In genomic region chr12:90896164-90896563, GRCh38 we compare ENCODE assay signal across 16 cellular contexts. TPM values are rescaled to one million over a fixed set of nuclear protein-coding genes. Genes with fewer than 3 reads are reported as not detected.
DNase-seq lines count a peak whose midpoint lies in the region; ATAC-seq and FAIRE-seq lines count a peak whose summit lies in the region.
"Had no signal": no experiment of that assay in that cellular context is flagged by ENCODE, and none has a peak within 500 bp of the region (broad histone marks: within the 10 kb centered on the region; RNA-seq: fewer than 3 reads in every experiment).

No MANE protein-coding gene starts in this region.

- no peaks in the 10 kb centered on the region for H4K20me1 ChIP-seq in GM23248 (ENCODE audit: insufficient read depth)

- H2AFZ ChIP-seq in GM23248 = no peak overlapping the region

- in situ Hi-C loops in GM23248 (cut with MboI) = no loop called here

- 0 out of 2 replicates have a peak overlapping the region, but pooled peaks have one; percentile 10 for H3K27ac ChIP-seq in GM23248
- H3K27ac ChIP-seq: cardiac muscle cell had no signal

- H3K36me3 ChIP-seq in GM23248 (ENCODE audit: low read depth) = no peaks in the 10 kb centered on the region
- H3K36me3 ChIP-seq: cardiac muscle cell had no signal

- H3K4me2 ChIP-seq in GM23248 (ENCODE audit: unreplicated experiment) = peak overlapping the region; percentile 6

- H3K9me2 ChIP-seq in GM23248 (ENCODE audit: insufficient read depth) = no peaks in the 10 kb centered on the region

- H3K4me1 ChIP-seq in GM23248 (ENCODE audit: insufficient read depth) = peaks cover 41% of the 10 kb centered on the region

- peaks cover 33% of the 10 kb centered on the region for H3F3A ChIP-seq in GM23248 (ENCODE audit: insufficient read depth)

- H3K9me3 ChIP-seq in GM23248 (ENCODE audit: low read depth) = no peaks in the 10 kb centered on the region

- no peaks in the 10 kb centered on the region for H3K79me2 ChIP-seq in GM23248 (ENCODE audit: insufficient read depth)

- H3K4me3 ChIP-seq in GM23248 (no peak overlapping the region), skeletal muscle cell (ENCODE audit: low read depth, low read length) (no peak overlapping the region)
- H3K4me3 ChIP-seq: cardiac muscle cell had no signal

- intact Hi-C loops in head of caudate nucleus (cut with DNase I) = no loop called here
- intact Hi-C loops in Right ventricle myocardium superior (cut with DNase I) = no loop called here

- H3K27me3 ChIP-seq in GM23248 (replicated peaks; ENCODE audit: insufficient read depth) = no peaks in the 10 kb centered on the region
- H3K27me3 ChIP-seq: cardiac muscle cell had no signal

- no peak for FAIRE-seq in frontal cortex (lab: Jason Lieb, UNC)

- DNase-seq in GM23248 = peak; percentile 62
- DNase-seq in SW 1271 (lab: John Stamatoyannopoulos, UW) = peak; percentile 12 to 50
- peak; percentile 80 for DNase-seq in fibroblast of peridontal ligament (ENCODE audit: extremely low read depth)
- DNase-seq in skeletal muscle cell (ENCODE audit: low read depth) = peak; percentile 66
- DNase-seq in frontal cortex (ENCODE audit: low spot score in 2 of 2) = no peak
- DNase-seq in head of caudate nucleus = no peak
- no peak for DNase-seq in Right ventricle myocardium superior
- DNase-seq: activated CD4-positive, alpha-beta T cell treated with anti-CD3 and anti-CD28 coated beads, Interleukin-2, amount 10 ng/mL, durations not matched to agents 7 days and 5 days; erythroblast; natural killer cell; NCI-H2029 treated with DMSO at 0.1 percent for 48 hours had no signal

- no peak for ATAC-seq in GM19467 (IDR thresholded peaks at IDR 0.05; ENCODE audit: unreplicated experiment)
- ATAC-seq in Right ventricle myocardium superior (ENCODE audit: poor library complexity) = no peak
- ATAC-seq: natural killer cell had no signal

- H3K9ac ChIP-seq in GM23248 = no peak overlapping the region

RNA-seq across cellular contexts. Expression of gene CCER1, which starts 58.8 kb away (rescaled TPM):
- total RNA-seq in GM23248 (2014; rRNA removed; shearing (Covaris generic)) = not detected in 2 replicates
- polyA plus RNA-seq in GM23248 (2016; fragmentation: Nextera tagmentation; extraction: Ambion mirVana) = not detected in 2 replicates
- total RNA-seq in frontal cortex (not detected), Right ventricle myocardium superior (not detected)
- total RNA-seq: activated CD4-positive, alpha-beta T cell treated with anti-CD3 and anti-CD28 coated beads, Interleukin-2, amount 10 ng/mL, durations not matched to agents 7 days and 5 days; cardiac muscle cell; natural killer cell; skeletal muscle tissue; subcutaneous adipose tissue; T-helper 1 cell treated with Interleukin-12 subunit alpha and Interleukin-12 subunit beta and Interleukin-4 antibody, amounts not matched to agents 30 ng/mL and 1 ng/mL, for 36 hours had no signal
- polyA plus RNA-seq: cardiac muscle cell had no signal

Comparison
In these comparisons a context has a peak if more than half of its experiments do, and no peak if none do; other contexts are left out.
1. DNase-seq: peak in GM23248 (single experiment), SW 1271 (2 of 2), fibroblast of peridontal ligament (single experiment) and skeletal muscle cell (single experiment); none in frontal cortex (0 of 2), head of caudate nucleus (0 of 42) and Right ventricle myocardium superior (single experiment).